8 cellular contexts compared by ENCODE assay signal in the genomic region with DNA sequence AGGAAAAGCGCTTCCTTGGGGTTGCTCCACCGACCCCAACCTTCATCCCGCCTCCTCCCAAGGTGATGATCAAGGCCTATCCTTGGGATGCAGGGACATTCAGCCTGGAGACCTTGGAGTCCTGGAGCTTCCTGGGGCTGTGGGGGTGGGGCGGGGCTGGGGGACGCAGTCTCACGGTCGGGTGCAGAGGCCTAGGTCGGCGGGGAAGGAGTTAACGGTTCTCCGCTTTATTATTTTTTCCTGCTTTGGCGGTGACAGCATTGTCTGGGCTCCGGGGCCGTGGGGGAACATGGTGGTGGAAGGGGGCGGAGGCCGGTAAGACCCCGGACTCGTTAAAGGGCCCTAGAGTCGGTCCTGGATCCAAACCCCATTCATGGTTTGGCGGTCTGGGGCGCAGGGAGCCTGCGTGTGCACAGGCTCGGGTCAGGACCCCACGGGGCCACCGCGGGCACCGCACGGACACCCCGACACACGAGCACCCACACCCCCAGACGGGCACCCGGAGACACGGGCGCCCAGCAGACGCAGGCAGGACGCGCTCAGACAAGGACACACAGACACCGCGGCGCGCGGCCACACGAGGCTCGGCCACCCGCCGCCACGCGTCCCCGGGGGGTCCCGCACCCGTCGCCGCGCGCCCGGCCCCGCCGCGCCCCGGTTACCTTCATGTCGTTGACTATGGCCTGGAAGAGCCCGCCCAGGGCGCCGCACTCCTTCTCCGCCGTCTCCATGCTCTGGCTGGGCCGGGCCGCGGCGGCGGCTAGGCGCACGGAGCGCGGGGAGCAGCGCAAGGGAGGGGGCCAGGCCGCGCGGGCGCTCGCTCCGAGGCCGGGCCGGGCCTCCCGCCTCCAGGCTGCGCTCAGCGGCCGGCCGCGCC. TPM values are rescaled to one million over a fixed set of nuclear protein-coding genes. Genes with fewer than 3 reads are reported as not detected.
DNase-seq lines count a peak whose midpoint lies in the region; ATAC-seq and TF ChIP-seq lines count a peak whose summit lies in the region.

No MANE protein-coding gene starts in this region.

- intact Hi-C loops in prostate gland (cut with DNase I), result no loop called here

- in situ Hi-C loops in HAP-1 (cut with MboI; ENCODE audit: low sequenced_read_pairs), result no loop called here

- peak overlapping the region; percentile 34 to 57 (median 47) for H3K4me3 Mint-ChIP-seq in T-cell

- H3K27ac ChIP-seq in foreskin keratinocyte, result no peak overlapping the region
- H3K27ac ChIP-seq in prostate gland, result peak overlapping the region; percentile 80 to 92

- ATAC-seq in T-cell (replicated peaks in 1 of 4), result peak; percentile 24 to 54 (median 52)
- peak; percentile 51 for ATAC-seq in foreskin keratinocyte
- no peak for ATAC-seq in HG03039 (IDR thresholded peaks at IDR 0.05; ENCODE audit: unreplicated experiment)
- no peak for ATAC-seq in GM18511 (IDR thresholded peaks at IDR 0.05; ENCODE audit: unreplicated experiment)

- H3K36me3 ChIP-seq in HAP-1 (replicated peaks) (peaks cover 2% of the 10 kb centered on the region), prostate gland (no peaks in the 10 kb centered on the region)

- TF ChIP-seq POLR2A in prostate gland (IDR thresholded peaks at IDR 0.05), result peak; percentile 14

- no peaks in the 10 kb centered on the region; the same call in 1 of the 2 replicates for H3K4me1 ChIP-seq in HAP-1
- H3K4me1 ChIP-seq in foreskin keratinocyte, result peaks cover 18% of the 10 kb centered on the region
- H3K4me1 ChIP-seq in prostate gland (replicated peaks), result peaks cover 55% of the 10 kb centered on the region

- H3K27me3 ChIP-seq in HAP-1 (ENCODE audit: low read depth) (no peaks in the 10 kb centered on the region), foreskin keratinocyte (no peaks in the 10 kb centered on the region), prostate gland (replicated peaks; ENCODE audit: insufficient read depth) (no peaks in the 10 kb centered on the region)

- H3K27me3 Mint-ChIP-seq in T-cell, result peaks cover 0 to 30% of the 10 kb centered on the region in 2 donors

- H3K9me3 Mint-ChIP-seq in T-cell, result no peaks in the 10 kb centered on the region

- CTCF ChIA-PET in T-cell (lab: Charles Lee), result interaction anchor here in 1 of 2 donors (0.7 kb wide), 1 partner anchor 47 kb away, joined by 5 read pairs; no protein-coding TSS in a partner anchor

- WGBS in prostate gland, result under 1% methylated on average over 63 of the region's 90 CpGs

- POLR2A ChIA-PET in T-cell (lab: Charles Lee), result no interaction called here

- H3K4me3 ChIP-seq in HAP-1 (peak overlapping the region; percentile 74), prostate gland (peak overlapping the region; percentile 65 to 90)

- no peak for TF ChIP-seq CTCF in foreskin keratinocyte (conservative IDR thresholded peaks at IDR 0.05)
- TF ChIP-seq CTCF in prostate gland (IDR thresholded peaks at IDR 0.05), result no peak

- H3K4me1 Mint-ChIP-seq in T-cell, result peaks cover 0 to 11% (median 6%) of the 10 kb centered on the region in 3 donors

- H3K36me3 Mint-ChIP-seq in T-cell, result peaks cover 5% of the 10 kb centered on the region

- H3K9me3 ChIP-seq in HAP-1 (no peaks in the 10 kb centered on the region), prostate gland (no peaks in the 10 kb centered on the region)

- H3K27ac Mint-ChIP-seq in T-cell, result no peak overlapping the region

- peak in 1 of 2 experiments; percentile 42 for DNase-seq in HAP-1 (ENCODE audit: low spot score in 2 of 2)
- DNase-seq in T-cell, result no peak
- DNase-seq in foreskin keratinocyte, result no peak
- DNase-seq in prostate gland (ENCODE audit: low spot score), result no peak
- no peak for DNase-seq in mesenteric fat pad (ENCODE audit: low spot score)
- no peak for DNase-seq in NCI-H345 treated with DMSO at 0.1 percent for 48 hours (lab: John Stamatoyannopoulos, UW; ENCODE audit: unreplicated experiment)

RNA-seq across cellular contexts. Expression of a gene that starts 0.6 kb away (rescaled TPM):
- total RNA-seq in T-cell, result 1 to 10 TPM; 2.2 to 7.1 (median 5.1) TPM
- total RNA-seq in foreskin keratinocyte, result 31.0 and 40.9 TPM in 2 replicates
- polyA plus RNA-seq in foreskin keratinocyte, result 12.5 and 17.4 TPM in 2 replicates
- total RNA-seq in prostate gland, result 10 to 100 TPM; 42.4 to 92.4 TPM
- total RNA-seq in mesenteric fat pad, result 50.3 TPM

RNA-seq across cellular contexts. Expression of a gene that starts 38.9 kb away (rescaled TPM):
- under 1 TPM in 3 of 5 donors, not detected in 2; 0.20 to 0.53 (median 0.45) TPM for total RNA-seq in T-cell
- 0.11 and 0.17 TPM in 2 replicates for total RNA-seq in foreskin keratinocyte
- 0.13 and 0.19 TPM in 2 replicates for polyA plus RNA-seq in foreskin keratinocyte
- 10 to 100 TPM in 1 of 2 donors, 1 to 10 TPM in 1; 2.9 to 16.6 TPM for total RNA-seq in prostate gland
- total RNA-seq in mesenteric fat pad, result 2.4 TPM

Comparison
In these comparisons a context has a peak if more than half of its experiments do, and no peak if none do; other contexts are left out.
1. ATAC-seq: peak in T-cell (4 of 4) and foreskin keratinocyte (single experiment); none in HG03039 (single experiment) and GM18511 (single experiment).